Comparison of ENCODE assay signal across 14 cellular contexts in genomic region chr5:68273717-68274409, GRCh38. TPM values are rescaled to one million over a fixed set of nuclear protein-coding genes. Genes with fewer than 3 reads are reported as not detected.
DNase-seq lines count a peak whose midpoint lies in the region; ATAC-seq and TF ChIP-seq lines count a peak whose summit lies in the region.
"Had no signal": no experiment of that assay in that cellular context is flagged by ENCODE, and none has a peak within 500 bp of the region (broad histone marks: within the 10 kb centered on the region; RNA-seq: fewer than 3 reads in every experiment).

No MANE protein-coding gene starts in this region.

- peaks cover 44% of the 10 kb centered on the region for H3K36me3 Mint-ChIP-seq in stimulated activated naive CD8-positive, alpha-beta T cell treated with anti-CD3 and anti-CD28 coated beads, Interleukin-15, Interleukin-2, amounts not matched to agents 100 ng/mL and 50 ng/mL, for 24 hours (ENCODE audit: low read depth)

- intact Hi-C loops in vagina (cut with DNase I) (no loop called here), adrenal gland (cut with DNase I) (no loop called here)

- DNase-seq in stimulated activated naive CD8-positive, alpha-beta T cell treated with anti-CD3 and anti-CD28 coated beads, Interleukin-15, Interleukin-2, amounts not matched to agents 100 U/mL and 50 U/mL, for 24 hours: no peak
- DNase-seq in choroid plexus epithelial cell (ENCODE audit: low read depth): peak; percentile 35
- DNase-seq in vagina (ENCODE audit: extremely low spot score in 2 of 2): no peak
- no peak for DNase-seq in superior temporal gyrus (ENCODE audit: extremely low spot score)
- no peak for DNase-seq in adrenal gland
- no peak for DNase-seq in osteoblast (ENCODE audit: insufficient read length, low spot score, missing footprints)
- DNase-seq: activated CD8-positive, alpha-beta memory T cell treated with anti-CD3 and anti-CD28 coated beads for 24 hours; effector CD4-positive, alpha-beta T cell; GM23248 had no signal

- H3K4me3 ChIP-seq in choroid plexus epithelial cell (ENCODE audit: low read depth, low read length) (no peak overlapping the region), vagina (no peak overlapping the region), adrenal gland (no peak overlapping the region), osteoblast (ENCODE audit: insufficient read depth, low read length) (no peak overlapping the region)
- H3K4me3 ChIP-seq: GM23248, thoracic aorta had no signal

- peaks cover 83% of the 10 kb centered on the region for H3K4me1 Mint-ChIP-seq in stimulated activated naive CD8-positive, alpha-beta T cell treated with anti-CD3 and anti-CD28 coated beads, Interleukin-15, Interleukin-2, amounts not matched to agents 100 ng/mL and 50 ng/mL, for 24 hours (ENCODE audit: low read depth)

- no peak overlapping the region for H2AFZ ChIP-seq in osteoblast (ENCODE audit: low read length)
- H2AFZ ChIP-seq: GM23248 had no signal

- H3K36me3 ChIP-seq in vagina (peaks cover 0 to 36% of the 10 kb centered on the region in 2 donors), adrenal gland (replicated peaks in 1 of 2) (peaks cover 0 to 32% of the 10 kb centered on the region in 2 donors), osteoblast (ENCODE audit: insufficient read depth, low read length) (peaks cover 4% of the 10 kb centered on the region)

- no peak overlapping the region for H3K4me2 ChIP-seq in osteoblast (ENCODE audit: insufficient read depth, low read length)

- H4K20me1 ChIP-seq in osteoblast (ENCODE audit: insufficient read depth, low read length): peaks cover 5% of the 10 kb centered on the region

- TF ChIP-seq POLR2A in vagina (IDR thresholded peaks at IDR 0.05) (no peak), adrenal gland (IDR thresholded peaks at IDR 0.05) (no peak)

- H3K9me3 ChIP-seq in vagina (no peaks in the 10 kb centered on the region), adrenal gland (replicated peaks in 1 of 3) (no peaks in the 10 kb centered on the region), osteoblast (ENCODE audit: low read depth, low read length) (no peaks in the 10 kb centered on the region)
- H3K9me3 ChIP-seq: thoracic aorta had no signal

- H3K4me1 ChIP-seq in vagina: peaks cover 64% of the 10 kb centered on the region
- H3K4me1 ChIP-seq in adrenal gland (replicated peaks in 1 of 2): peaks cover 2 to 54% of the 10 kb centered on the region in 2 donors
- peaks cover 21% of the 10 kb centered on the region for H3K4me1 ChIP-seq in osteoblast (ENCODE audit: insufficient read depth, low read length)

- H3K4me3 Mint-ChIP-seq in stimulated activated naive CD8-positive, alpha-beta T cell treated with anti-CD3 and anti-CD28 coated beads, Interleukin-15, Interleukin-2, amounts not matched to agents 100 ng/mL and 50 ng/mL, for 24 hours: no peak overlapping the region
- H3K4me3 Mint-ChIP-seq: B cell had no signal

- peak overlapping the region; percentile 54 for H3K27ac Mint-ChIP-seq in stimulated activated naive CD8-positive, alpha-beta T cell treated with anti-CD3 and anti-CD28 coated beads, Interleukin-15, Interleukin-2, amounts not matched to agents 100 ng/mL and 50 ng/mL, for 24 hours

- peaks cover 15% of the 10 kb centered on the region for H3K79me2 ChIP-seq in osteoblast (ENCODE audit: insufficient read depth, low read length)

- no peaks in the 10 kb centered on the region for H3K9me3 Mint-ChIP-seq in stimulated activated naive CD8-positive, alpha-beta T cell treated with anti-CD3 and anti-CD28 coated beads, Interleukin-15, Interleukin-2, amounts not matched to agents 100 ng/mL and 50 ng/mL, for 24 hours

- ATAC-seq in stimulated activated naive CD8-positive, alpha-beta T cell treated with anti-CD3 and anti-CD28 coated beads, Interleukin-15, Interleukin-2, amounts not matched to agents 100 U/mL and 50 U/mL, for 24 hours: no peak
- ATAC-seq in HG03039 (IDR thresholded peaks at IDR 0.05; ENCODE audit: unreplicated experiment): peak; percentile 69
- ATAC-seq: Panc1 had no signal

- 74 to 87% (median 78%) methylated on average over 3 of the region's 3 CpGs for WGBS in adrenal gland, 4 donors

- H3K27me3 Mint-ChIP-seq in stimulated activated naive CD8-positive, alpha-beta T cell treated with anti-CD3 and anti-CD28 coated beads, Interleukin-15, Interleukin-2, amounts not matched to agents 100 ng/mL and 50 ng/mL, for 24 hours: no peaks in the 10 kb centered on the region
- H3K27me3 Mint-ChIP-seq: B cell had no signal

- TF ChIP-seq CTCF in choroid plexus epithelial cell (conservative IDR thresholded peaks at IDR 0.05; ENCODE audit: low read depth, low read length) (no peak), vagina (IDR thresholded peaks at IDR 0.05) (no peak), adrenal gland (IDR thresholded peaks at IDR 0.05) (no peak), osteoblast (IDR thresholded peaks at IDR 0.05; ENCODE audit: extremely low read depth, low read depth, low read length) (no peak)

- H3K27ac ChIP-seq in vagina (peak overlapping the region; percentile 9), adrenal gland (no peak overlapping the region), osteoblast (ENCODE audit: low read depth, low read length) (no peak overlapping the region)
- H3K27ac ChIP-seq: GM23248 had no signal

- H3K27me3 ChIP-seq in vagina: no peaks in the 10 kb centered on the region
- no peaks in the 10 kb centered on the region for H3K27me3 ChIP-seq in adrenal gland
- H3K27me3 ChIP-seq in osteoblast (ENCODE audit: insufficient read depth, low read length): no peaks in the 10 kb centered on the region

RNA-seq across cellular contexts. Expression of gene PIK3R1, which starts 58.3 kb away (rescaled TPM):
- total RNA-seq in vagina: 134 TPM
- total RNA-seq in adrenal gland: 100 to 1,000 TPM in 1 of 8 donors, 10 to 100 TPM in 7; 41.3 to 110 (median 66.7) TPM
- polyA plus RNA-seq in adrenal gland: 10 to 100 TPM in 2 of 3 donors, 1 to 10 TPM in 1; 4.9 to 44.7 (median 11.7) TPM
- total RNA-seq in osteoblast: 26.8 and 37.7 TPM in 2 replicates
